8 cellular contexts compared by ENCODE assay signal in the genomic region with DNA sequence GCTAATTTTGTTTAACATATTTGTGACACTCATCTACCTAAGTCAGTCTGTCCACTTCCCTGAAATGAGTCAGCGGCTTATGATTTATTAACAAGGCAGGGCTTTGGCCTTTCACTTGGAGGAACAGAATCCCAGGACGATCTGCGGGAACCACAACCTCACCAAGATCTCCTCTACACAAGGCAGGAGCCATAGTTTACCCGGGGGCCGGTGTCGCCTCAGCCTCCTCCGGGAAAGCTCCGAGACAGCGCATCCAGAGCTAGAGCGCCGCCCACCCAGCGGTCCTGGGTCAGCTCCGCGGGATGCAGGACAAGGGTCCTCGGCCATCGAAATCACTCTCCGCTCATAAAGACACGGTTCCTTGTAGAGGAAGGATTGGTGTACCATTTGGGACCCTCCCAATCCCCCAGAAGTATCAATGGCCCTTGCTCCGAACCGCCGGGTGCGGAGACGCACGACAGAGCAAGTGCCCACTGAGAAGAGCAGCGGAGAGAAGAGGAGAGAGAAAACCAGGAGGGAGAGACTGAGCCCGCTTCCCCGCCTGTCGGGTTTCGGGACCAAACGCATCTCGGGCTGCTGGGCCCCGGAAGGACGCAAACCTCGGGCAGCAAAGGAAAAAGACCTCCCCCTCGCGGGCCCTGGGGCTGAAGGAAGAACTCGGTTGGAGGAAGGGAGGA. TPM values are rescaled to one million over a fixed set of nuclear protein-coding genes. Genes with fewer than 3 reads are reported as not detected.
A peak's percentile ranks its signal among the peaks of the same experiment; 100 is the strongest.
DNase-seq lines count a peak whose midpoint lies in the region; ATAC-seq, FAIRE-seq and TF ChIP-seq lines count a peak whose summit lies in the region.

No MANE protein-coding gene starts in this region.

- no peaks in the 10 kb centered on the region for H3K9me3 ChIP-seq in endodermal cell (ENCODE audit: control insufficient read depth, low read length)

- WGBS in endodermal cell (ENCODE audit: insufficient coverage in 1 of 2, insufficient read length in 1 of 2), 2 experiments = 43 to 51% methylated on average over 8 to 37 of the region's 37 CpGs

- ATAC-seq in HG03097 (IDR thresholded peaks at IDR 0.05; ENCODE audit: low FRiP score, unreplicated experiment) (no peak), GM18519 (IDR thresholded peaks at IDR 0.05; ENCODE audit: low FRiP score, unreplicated experiment) (no peak)

- H3K27ac Mint-ChIP-seq in endodermal cell (no peak overlapping the region), nephron progenitor cell (peak overlapping the region; percentile 69)

- no peak overlapping the region for H3K27ac ChIP-seq in endodermal cell (ENCODE audit: low read depth, low read length)

- no peaks in the 10 kb centered on the region for H3K36me3 Mint-ChIP-seq in endodermal cell (ENCODE audit: low read depth)
- no peaks in the 10 kb centered on the region for H3K36me3 Mint-ChIP-seq in nephron progenitor cell (ENCODE audit: low read depth)

- H3K4me1 Mint-ChIP-seq in endodermal cell (peaks cover 11% of the 10 kb centered on the region), nephron progenitor cell (peaks cover 33% of the 10 kb centered on the region)

- peaks cover 51% of the 10 kb centered on the region for H3K27me3 Mint-ChIP-seq in endodermal cell (ENCODE audit: insufficient read depth)
- no peaks in the 10 kb centered on the region for H3K27me3 Mint-ChIP-seq in nephron progenitor cell (ENCODE audit: low read depth, poor library complexity)

- H3K36me3 ChIP-seq in endodermal cell (ENCODE audit: control insufficient read depth, insufficient read depth, low read length) = no peaks in the 10 kb centered on the region

- no peak for TF ChIP-seq POLR2A in GM12891 (IDR thresholded peaks at IDR 0.05; ENCODE audit: low read depth, low read length)

- no peaks in the 10 kb centered on the region for H3K4me1 ChIP-seq in endodermal cell (ENCODE audit: control insufficient read depth, insufficient read depth, low read length)

- peak overlapping the region; percentile 65 for H3K4me3 Mint-ChIP-seq in endodermal cell
- peak overlapping the region; percentile 88 for H3K4me3 Mint-ChIP-seq in nephron progenitor cell

- H3K9me3 Mint-ChIP-seq in endodermal cell (no peaks in the 10 kb centered on the region), nephron progenitor cell (no peaks in the 10 kb centered on the region)

- DNase-seq in GM12891 (ENCODE audit: insufficient read length, low spot score) = no peak
- peak; percentile 42 for DNase-seq in HK-2 (ENCODE audit: unreplicated experiment)
- peak; percentile 84 for DNase-seq in endodermal cell
- DNase-seq in nephron progenitor cell = peak; percentile 47
- no peak for DNase-seq in AG20443 (ENCODE audit: low spot score)
- DNase-seq in cortex of kidney (lab: John Stamatoyannopoulos, UW) = no peak

- TF ChIP-seq CTCF in endodermal cell (conservative IDR thresholded peaks at IDR 0.05) = no peak
- no peak for TF ChIP-seq CTCF in nephron progenitor cell (IDR thresholded peaks at IDR 0.05)

- H3K9ac ChIP-seq in endodermal cell (ENCODE audit: extremely low read depth, low read length, poor library complexity, severe bottlenecking) = no peak overlapping the region

- peaks cover 23% of the 10 kb centered on the region for H3K27me3 ChIP-seq in endodermal cell (ENCODE audit: control insufficient read depth, insufficient read depth, low read length, poor library complexity, severe bottlenecking)

- H3K4me3 ChIP-seq in endodermal cell (ENCODE audit: low read length) = peak overlapping the region; percentile 73

- peak; percentile 65 for FAIRE-seq in GM12891 (lab: Jason Lieb, UNC)

TF ChIP-seq in GM12891, 5 proteins besides CTCF, POLR2A, EP300 and RAD21:
- TF ChIP-seq POLR2AphosphoS5 (IDR thresholded peaks at IDR 0.05; ENCODE audit: low read depth, low read length) (no peak), SPI1 (IDR thresholded peaks at IDR 0.05; ENCODE audit: low read depth, low read length) (0 out of 2 replicates have a peak, but pooled peaks have one; percentile 1), TAF1 (IDR thresholded peaks at IDR 0.05; ENCODE audit: low read depth, low read length) (no peak)

RNA-seq across cellular contexts. Expression of gene ALCAM, which starts 13.1 kb away (rescaled TPM):
- 13.2 TPM for polyA plus RNA-seq in GM12891 (2012; ENCODE audit: low read depth, missing spikeins)
- total RNA-seq in endodermal cell = 10 to 100 TPM; 19.3 to 36.5 TPM
- polyA plus RNA-seq in endodermal cell (2013, experiment 1 of 2) = 29.6 TPM
- 33.7 TPM for polyA plus RNA-seq in endodermal cell (2013, experiment 2 of 2)

Comparison
In these comparisons a context has a peak if more than half of its experiments do, and no peak if none do; other contexts are left out.
1. DNase-seq: peak in HK-2 (single experiment), endodermal cell (single experiment) and nephron progenitor cell (single experiment); none in GM12891 (single experiment), AG20443 (single experiment) and cortex of kidney (single experiment).